ENCODE assay signal across 16 cellular contexts in genomic region chr12:67811437-67812361, GRCh38.
DNase-seq lines count a peak whose midpoint lies in the region; ATAC-seq, FAIRE-seq and TF ChIP-seq lines count a peak whose summit lies in the region.
"Had no signal": no experiment of that assay in that cellular context is flagged by ENCODE, and none has a peak within 500 bp of the region (broad histone marks: within the 10 kb centered on the region; RNA-seq: fewer than 3 reads in every experiment).

No MANE protein-coding gene starts in this region.

- H3K9ac ChIP-seq in mesendoderm (ENCODE audit: low read length) = no peak overlapping the region

- H2BK5ac ChIP-seq in mesendoderm (ENCODE audit: low read length) = no peak overlapping the region

- no peaks in the 10 kb centered on the region for H3K79me1 ChIP-seq in mesendoderm (ENCODE audit: low read length)

- H3K4ac ChIP-seq in mesendoderm (ENCODE audit: low read depth, low read length) = no peak overlapping the region

- no peak overlapping the region for H4K5ac ChIP-seq in mesendoderm (ENCODE audit: low read length)

- H3K4me2 ChIP-seq in mesendoderm (ENCODE audit: low read length) = no peak overlapping the region

- H3K36me3 ChIP-seq in bronchial epithelial cell (ENCODE audit: control insufficient read depth, insufficient read depth, low read length) = no peaks in the 10 kb centered on the region
- no peaks in the 10 kb centered on the region for H3K36me3 ChIP-seq in mesendoderm (ENCODE audit: control insufficient read depth, insufficient read depth, low read length)

- no peaks in the 10 kb centered on the region for H3K4me1 ChIP-seq in mesendoderm (ENCODE audit: control insufficient read depth, low read depth, low read length)
- H3K4me1 ChIP-seq: body of pancreas had no signal

- no peak overlapping the region for H4K8ac ChIP-seq in mesendoderm (ENCODE audit: low read depth, low read length)

- no peak overlapping the region for H2AK5ac ChIP-seq in mesendoderm (ENCODE audit: low read length)

- H3K18ac ChIP-seq in mesendoderm (ENCODE audit: low read length) = no peak overlapping the region

- H2BK15ac ChIP-seq in mesendoderm (replicated peaks; ENCODE audit: low read depth) = no peak overlapping the region

- DNase-seq in AG10803 (ENCODE audit: low read depth) (peak; percentile 54), HPDE6-E6E7 (ENCODE audit: extremely low spot score) (peak; percentile 21), bronchial epithelial cell (ENCODE audit: low read depth) (peak; percentile 97), mesendoderm (peak; percentile 56), islet precursor cell (no peak), anterior cingulate cortex (lab: John Stamatoyannopoulos, UW) (no peak), GM19239 (ENCODE audit: insufficient read length, low spot score) (no peak)
- DNase-seq: activated CD8-positive, alpha-beta memory T cell treated with anti-CD3 and anti-CD28 coated beads, Interleukin-2, amount 50 U/mL, for 4 hours; body of pancreas; H7; NCI-H1436; NCI-H69; Right ventricle myocardium superior had no signal

- no CpG with 5 or more reads among the region's 1 CpG for WGBS in mesendoderm (ENCODE audit: extremely low coverage, insufficient coverage, low lambda C conversion rate)

- no peak overlapping the region for H3K27ac ChIP-seq in mesendoderm (ENCODE audit: low read depth, low read length)
- H3K27ac ChIP-seq: body of pancreas had no signal

- H3K27me3 ChIP-seq in bronchial epithelial cell (ENCODE audit: control insufficient read depth, insufficient read depth, low read length) = no peaks in the 10 kb centered on the region
- no peaks in the 10 kb centered on the region for H3K27me3 ChIP-seq in mesendoderm (ENCODE audit: insufficient read depth, low read length, poor library complexity)
- H3K27me3 ChIP-seq: body of pancreas had no signal

- ATAC-seq in GM18909 (IDR thresholded peaks at IDR 0.05; ENCODE audit: poor library complexity, unreplicated experiment) = no peak
- ATAC-seq: body of pancreas had no signal

- no peaks in the 10 kb centered on the region for H3K79me2 ChIP-seq in mesendoderm (ENCODE audit: control insufficient read depth, insufficient read depth, low read length)

- TF ChIP-seq CTCF in AG10803 (conservative IDR thresholded peaks at IDR 0.05; ENCODE audit: low read length) (no peak), bronchial epithelial cell (IDR thresholded peaks at IDR 0.05; ENCODE audit: insufficient read depth, low read length, severe bottlenecking) (no peak)

- H3K23ac ChIP-seq in mesendoderm (ENCODE audit: low read length) = no peak overlapping the region

- H3K4me3 ChIP-seq in AG10803 (ENCODE audit: low read length) (no peak overlapping the region), bronchial epithelial cell (ENCODE audit: low read depth, low read length) (no peak overlapping the region), mesendoderm (ENCODE audit: low read length) (no peak overlapping the region)
- H3K4me3 ChIP-seq: body of pancreas had no signal

- peak; percentile 79 for FAIRE-seq in bronchial epithelial cell (lab: Jason Lieb, UNC)
- FAIRE-seq in GM19239 (lab: Jason Lieb, UNC) = no peak
- FAIRE-seq: D721Med, GM12892 had no signal

- H2BK120ac ChIP-seq in mesendoderm (ENCODE audit: low read depth, low read length) = no peak overlapping the region

- H3K56ac ChIP-seq in mesendoderm (ENCODE audit: low read length) = no peak overlapping the region

Comparison
In these comparisons a context has a peak if more than half of its experiments do, and no peak if none do; other contexts are left out.
1. DNase-seq: peak in AG10803 (single experiment), HPDE6-E6E7 (single experiment), bronchial epithelial cell (single experiment) and mesendoderm (single experiment); none in islet precursor cell (single experiment), anterior cingulate cortex (0 of 58) and GM19239 (single experiment).